ENCODE assay signal across 18 cellular contexts in genomic region chr13:64884976-64885375, GRCh38.
DNase-seq lines count a peak whose midpoint lies in the region; ATAC-seq, FAIRE-seq and TF ChIP-seq lines count a peak whose summit lies in the region.
"Had no signal": no experiment of that assay in that cellular context is flagged by ENCODE, and none has a peak within 500 bp of the region (broad histone marks: within the 10 kb centered on the region; RNA-seq: fewer than 3 reads in every experiment).

No MANE protein-coding gene starts in this region.

- no peaks in the 10 kb centered on the region for H3K4me1 ChIP-seq in SK-N-SH (ENCODE audit: control insufficient read depth in 1 of 2, insufficient read depth in 2 of 2, low read depth in 1 of 2, low read length in 1 of 2)
- peaks cover 14% of the 10 kb centered on the region for H3K4me1 ChIP-seq in PC-3 (ENCODE audit: insufficient read depth, low read length)
- H3K4me1 ChIP-seq in kidney (ENCODE audit: control insufficient read depth in 1 of 2, insufficient read depth in 1 of 2, low read depth in 1 of 2, low read length in 2 of 2), result no peaks in the 10 kb centered on the region
- H3K4me1 ChIP-seq: A549 had no signal

- H3K36me3 ChIP-seq in SK-N-SH (replicated peaks in 1 of 2; ENCODE audit: control insufficient read depth in 1 of 2, insufficient read depth in 2 of 2, low read length in 1 of 2) (no peaks in the 10 kb centered on the region), PC-3 (ENCODE audit: low read depth, low read length) (no peaks in the 10 kb centered on the region), kidney (ENCODE audit: control insufficient read depth in 1 of 2, insufficient read depth in 2 of 2, low read length in 2 of 2) (no peaks in the 10 kb centered on the region)

- no peaks in the 10 kb centered on the region; the same call in 1 of the 2 replicates for H3K9me2 ChIP-seq in SK-N-SH
- no peaks in the 10 kb centered on the region for H3K9me2 ChIP-seq in PC-3 (replicated peaks; ENCODE audit: low read length)

- ATAC-seq in SK-N-SH treated with all-trans-retinoic acid at 6 μM for 48 hours, result no peak
- peak; percentile 38; the same call in 1 of the 2 replicates for ATAC-seq in PC-3
- ATAC-seq in omental fat pad (ENCODE audit: low FRiP score), result no peak
- ATAC-seq: A549, GM12878, K562 had no signal

- no TSS peak for BruUV-seq in PC-3 (replicated peaks; lab: Mats Ljungman, UMichigan)

- intact Hi-C loops in PC-3 (cut with micrococcal nuclease), result no loop called here
- intact Hi-C loops in kidney (cut with DNase I), result no loop called here

- H2AFZ ChIP-seq in SK-N-SH (ENCODE audit: low read depth) (0 out of 2 replicates have a peak overlapping the region, but pooled peaks have one; percentile 30), PC-3 (ENCODE audit: low read length) (no peak overlapping the region)

- no peaks in the 10 kb centered on the region for H4K20me1 ChIP-seq in SK-N-SH (ENCODE audit: insufficient read depth)
- H4K20me1 ChIP-seq in PC-3 (ENCODE audit: low read length), result no peaks in the 10 kb centered on the region

- H3K4me2 ChIP-seq in SK-N-SH, result no peak overlapping the region
- H3K4me2 ChIP-seq in PC-3 (ENCODE audit: low read length), result peak overlapping the region; percentile 22; the same call in 1 of the 2 replicates
- H3K4me2 ChIP-seq: A549 had no signal

- H3K79me2 ChIP-seq in SK-N-SH (ENCODE audit: insufficient read depth) (no peaks in the 10 kb centered on the region), PC-3 (ENCODE audit: low read length) (no peaks in the 10 kb centered on the region)

- peak; percentile 53 for FAIRE-seq in kidney (lab: Jason Lieb, UNC)
- FAIRE-seq: A549, GM12878, H1, K562 had no signal

- H3K9me3 ChIP-seq in SK-N-SH, result no peaks in the 10 kb centered on the region
- H3K9me3 ChIP-seq in PC-3 (ENCODE audit: low read length), result no peaks in the 10 kb centered on the region
- H3K9me3 ChIP-seq in kidney (ENCODE audit: control insufficient read depth in 1 of 2, low read length in 2 of 2), result no peaks in the 10 kb centered on the region
- H3K9me3 ChIP-seq: A549 had no signal

- WGBS in SK-N-SH (ENCODE audit: low lambda C conversion rate), result 67% methylated on average over 2 of the region's 2 CpGs

- DNase-seq in SK-N-SH (no peak), PC-3 (peak; percentile 69), kidney (no peak), NCI-H2196 treated with DMSO at 0.1 percent for 48 hours (lab: John Stamatoyannopoulos, UW; ENCODE audit: unreplicated experiment) (no peak), HPDE6-E6E7 (ENCODE audit: extremely low spot score) (no peak), omental fat pad (ENCODE audit: low spot score) (no peak)
- DNase-seq: AML-193; CD4-positive, alpha-beta T cell; DMS153; DMS79; H9 had no signal

- POLR2A ChIA-PET in SK-N-SH (lab: Yijun Ruan, JAX) (no interaction called here), PC-3 (lab: Charles Lee; ENCODE audit: unreplicated experiment) (no interaction called here)

- no peak overlapping the region for H3K4me3 ChIP-seq in SK-N-SH (ENCODE audit: low read depth in 2 of 2, low read length in 1 of 2)
- no peak overlapping the region for H3K4me3 ChIP-seq in PC-3 (ENCODE audit: low read length)
- no peak overlapping the region for H3K4me3 ChIP-seq in kidney (ENCODE audit: low read length in 2 of 2)
- H3K4me3 ChIP-seq: A549, GM12878, K562 had no signal

- H3F3A ChIP-seq in SK-N-SH (replicated peaks; ENCODE audit: insufficient read depth) (no peaks in the 10 kb centered on the region), PC-3 (ENCODE audit: low read length, unreplicated experiment) (no peaks in the 10 kb centered on the region)

- H3K9ac ChIP-seq in SK-N-SH (no peak overlapping the region), PC-3 (ENCODE audit: low read length) (no peak overlapping the region), kidney (ENCODE audit: low read length in 2 of 2) (no peak overlapping the region)

- no peak for TF ChIP-seq RAD21 in SK-N-SH (IDR thresholded peaks at IDR 0.05; ENCODE audit: low read length)

- H3K27ac ChIP-seq in SK-N-SH (ENCODE audit: low read depth in 2 of 2, low read length in 1 of 2), result no peak overlapping the region
- H3K27ac ChIP-seq in PC-3 (ENCODE audit: low read length), result no peak overlapping the region
- H3K27ac ChIP-seq in kidney (ENCODE audit: low read depth in 2 of 2, low read length in 2 of 2), result no peak overlapping the region
- H3K27ac ChIP-seq: 22Rv1, A549, C4-2B had no signal

- CTCF ChIA-PET in SK-N-SH (lab: Yijun Ruan, JAX), result interaction anchor here (0.7 kb wide), 1 partner anchor 9 kb away, joined by 4 read pairs; no protein-coding TSS in a partner anchor
- CTCF ChIA-PET in PC-3 (lab: Charles Lee), result no interaction called here

- no peak for TF ChIP-seq EP300 in SK-N-SH (IDR thresholded peaks at IDR 0.05; ENCODE audit: borderline replicate concordance in 1 of 2, low read depth in 1 of 2, low read length in 1 of 2)

- TF ChIP-seq CTCF in SK-N-SH (IDR thresholded peaks at IDR 0.05) (no peak), PC-3 (conservative IDR thresholded peaks at IDR 0.05; ENCODE audit: low read depth, low read length) (no peak), kidney (IDR thresholded peaks at IDR 0.05; ENCODE audit: borderline replicate concordance, extremely low read depth, insufficient read depth) (no peak), omental fat pad (IDR thresholded peaks at IDR 0.05) (no peak)

- H3K27me3 ChIP-seq in SK-N-SH (ENCODE audit: insufficient read depth) (no peaks in the 10 kb centered on the region), PC-3 (ENCODE audit: low read length) (no peaks in the 10 kb centered on the region)

TF ChIP-seq in SK-N-SH, 30 proteins besides CTCF, POLR2A, EP300 and RAD21 (continues in another document):
- TF ChIP-seq SMC3 (IDR thresholded peaks at IDR 0.05; ENCODE audit: low read depth, low read length), result no peak
- TF ChIP-seq NRF1 (IDR thresholded peaks at IDR 0.05; ENCODE audit: low read depth, low read length), result no peak
- no peak for TF ChIP-seq TCF12 (IDR thresholded peaks at IDR 0.05)
- TF ChIP-seq FOSL2 (IDR thresholded peaks at IDR 0.05; ENCODE audit: borderline replicate concordance, low read depth), result no peak
- no peak for TF ChIP-seq USF1 (IDR thresholded peaks at IDR 0.05; ENCODE audit: borderline replicate concordance, low read depth)
- no peak for TF ChIP-seq ZBTB33 (IDR thresholded peaks at IDR 0.05; ENCODE audit: borderline replicate concordance, low read depth)

TF ChIP-seq in SK-N-SH treated with all-trans-retinoic acid at 6 μM for 48 hours, 23 proteins besides CTCF, POLR2A, EP300 and RAD21:
- TF ChIP-seq ZC3H10 (CRISPR knock-in tag; IDR thresholded peaks at IDR 0.05) (no peak), ZFP30 (CRISPR knock-in tag; IDR thresholded peaks at IDR 0.05) (no peak), TSHZ2 (CRISPR knock-in tag; IDR thresholded peaks at IDR 0.05) (no peak), GLIS3 (CRISPR knock-in tag; IDR thresholded peaks at IDR 0.05) (no peak), ZFP3 (CRISPR knock-in tag; IDR thresholded peaks at IDR 0.05) (no peak)
TF ChIP-seq in SK-N-SH treated with all-trans-retinoic acid at 6 μM for 48 hours: peak in this region for 0.
